Comparison of ENCODE assay signal across 27 cellular contexts in the genomic region with DNA sequence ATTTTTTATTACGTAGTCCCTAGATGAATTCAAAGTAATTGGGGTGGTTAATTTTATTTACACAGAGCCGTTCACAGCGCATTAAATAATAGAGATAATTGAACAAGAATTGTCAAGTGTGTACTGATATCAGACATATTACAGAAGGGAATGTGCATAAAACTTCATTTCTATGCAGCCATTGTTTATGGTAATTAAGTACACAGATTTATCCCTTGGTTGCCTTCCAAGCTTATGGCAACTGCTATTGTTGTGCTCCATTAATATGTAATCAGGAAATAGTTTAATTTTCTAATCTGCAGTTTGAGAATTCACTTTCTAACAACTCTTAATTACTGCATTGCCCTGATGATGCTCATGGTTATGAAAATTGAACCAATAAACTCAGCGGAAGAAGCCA. TPM values are rescaled to one million over a fixed set of nuclear protein-coding genes. Genes with fewer than 3 reads are reported as not detected.
DNase-seq lines count a peak whose midpoint lies in the region; FAIRE-seq and TF ChIP-seq lines count a peak whose summit lies in the region.
"Had no signal": no experiment of that assay in that cellular context is flagged by ENCODE, and none has a peak within 500 bp of the region (broad histone marks: within the 10 kb centered on the region; RNA-seq: fewer than 3 reads in every experiment).

No MANE protein-coding gene starts in this region.

- H3K9me3 Mint-ChIP-seq in neural crest cell = no peaks in the 10 kb centered on the region
- H3K9me3 Mint-ChIP-seq: CD14-positive monocyte; CD4-positive, alpha-beta T cell; CD8-positive, alpha-beta memory T cell had no signal

- H3K4me1 Mint-ChIP-seq in neural crest cell = peaks cover 12% of the 10 kb centered on the region
- H3K4me1 Mint-ChIP-seq: CD14-positive monocyte; CD8-positive, alpha-beta memory T cell had no signal

- H3K4me1 ChIP-seq in kidney (ENCODE audit: control insufficient read depth in 1 of 2, insufficient read depth in 1 of 2, low read depth in 1 of 2, low read length in 2 of 2) = no peaks in the 10 kb centered on the region
- H3K4me1 ChIP-seq: BE2C; BLaER1 treated with 17β-estradiol and CSF1 and Interleukin-3, amounts not matched to agents 10 nM and 100 nM had no signal

- no peak for TF ChIP-seq CTCF in neural crest cell (conservative IDR thresholded peaks at IDR 0.05)
- no peak for TF ChIP-seq CTCF in kidney (IDR thresholded peaks at IDR 0.05; ENCODE audit: borderline replicate concordance, extremely low read depth, insufficient read depth)

- H3K4me3 ChIP-seq in SK-N-MC = no peak overlapping the region
- H3K4me3 ChIP-seq in kidney (ENCODE audit: low read length in 2 of 2) = no peak overlapping the region
- H3K4me3 ChIP-seq: BLaER1 treated with 17β-estradiol and CSF1 and Interleukin-3, amounts not matched to agents 10 nM and 100 nM; GM23248 had no signal

- peak; percentile 17 for DNase-seq in NCI-H748 (lab: John Stamatoyannopoulos, UW; ENCODE audit: unreplicated experiment)
- DNase-seq in NCI-H748 treated with DMSO at 0.1 percent for 48 hours (lab: John Stamatoyannopoulos, UW) = no peak
- DNase-seq in NCI-H146 (lab: John Stamatoyannopoulos, UW) = peak; percentile 5
- DNase-seq in SK-N-MC (ENCODE audit: low read depth, low spot score) = no peak
- no peak for DNase-seq in neural crest cell (ENCODE audit: low read depth, low spot score)
- no peak for DNase-seq in hepatic stellate cell (ENCODE audit: low spot score)
- DNase-seq in kidney = no peak
- no peak for DNase-seq in HEK293T (ENCODE audit: extremely low spot score)
- DNase-seq: ACHN; AML-193; BE2C; Calu3; CD4-positive, alpha-beta T cell; CD8-positive, alpha-beta memory T cell; DMS53; DMS79 treated with DMSO at 0.1 percent for 48 hours; GF-D8; GM23248; H7; HCEC 1CT had no signal

- H3K9me3 ChIP-seq in SK-N-MC (ENCODE audit: low read depth, low read length) (no peaks in the 10 kb centered on the region), kidney (ENCODE audit: control insufficient read depth in 1 of 2, low read length in 2 of 2) (no peaks in the 10 kb centered on the region)
- H3K9me3 ChIP-seq: BE2C; BLaER1 treated with 17β-estradiol and CSF1 and Interleukin-3, amounts not matched to agents 10 nM and 100 nM had no signal

- intact Hi-C loops in kidney (cut with DNase I) = no loop called here

- CTCF ChIA-PET in HEK293T (lab: Yijun Ruan, JAX) = no interaction called here

- peaks cover 2% of the 10 kb centered on the region for H3K36me3 Mint-ChIP-seq in neural crest cell (ENCODE audit: low read depth)

- POLR2A ChIA-PET in HEK293T (lab: Yijun Ruan, JAX) = no interaction called here

- H3K27me3 Mint-ChIP-seq in neural crest cell (ENCODE audit: low read depth) = no peaks in the 10 kb centered on the region
- H3K27me3 Mint-ChIP-seq: CD4-positive, alpha-beta T cell; CD8-positive, alpha-beta memory T cell had no signal

- no peak overlapping the region for H3K9ac ChIP-seq in SK-N-MC (ENCODE audit: insufficient read length)
- H3K9ac ChIP-seq in kidney (ENCODE audit: low read length in 2 of 2) = no peak overlapping the region
- H3K9ac ChIP-seq: BLaER1 treated with 17β-estradiol and CSF1 and Interleukin-3, amounts not matched to agents 10 nM and 100 nM; GM23248 had no signal

- H3K4me3 Mint-ChIP-seq in neural crest cell = no peak overlapping the region
- H3K4me3 Mint-ChIP-seq: CD14-positive monocyte; CD4-positive, alpha-beta T cell; CD8-positive, alpha-beta memory T cell had no signal

- H3K36me3 ChIP-seq in SK-N-MC (ENCODE audit: insufficient read depth, low read length) (no peaks in the 10 kb centered on the region), kidney (ENCODE audit: control insufficient read depth in 1 of 2, insufficient read depth in 2 of 2, low read length in 2 of 2) (peaks cover 0 to 2% of the 10 kb centered on the region in 2 donors)
- H3K36me3 ChIP-seq: BE2C had no signal

- H3K27ac Mint-ChIP-seq in neural crest cell (ENCODE audit: unreplicated experiment) = peak overlapping the region; percentile 50
- H3K27ac Mint-ChIP-seq: CD14-positive monocyte; CD4-positive, alpha-beta T cell had no signal

- no peak for FAIRE-seq in kidney (lab: Jason Lieb, UNC)
- FAIRE-seq: A204.1, GM12891, GM18507, H1 had no signal

- H3K27ac ChIP-seq in SK-N-MC (peak overlapping the region; percentile 30; the same call in 1 of the 2 replicates), kidney (ENCODE audit: low read depth in 2 of 2, low read length in 2 of 2) (no peak overlapping the region)
- H3K27ac ChIP-seq: 22Rv1; BLaER1 treated with 17β-estradiol and CSF1 and Interleukin-3, amounts not matched to agents 10 nM and 100 nM; GM23248 had no signal

TF ChIP-seq in HEK293T, 16 proteins besides CTCF, POLR2A, EP300 and RAD21:
- TF ChIP-seq FOXM1 (IDR thresholded peaks at IDR 0.05; ENCODE audit: borderline replicate concordance) = no peak
- TF ChIP-seq ARNT (IDR thresholded peaks at IDR 0.05) = no peak
- no peak for TF ChIP-seq L3MBTL2 (conservative IDR thresholded peaks at IDR 0.05)
- no peak for TF ChIP-seq PKNOX1 (IDR thresholded peaks at IDR 0.05)
- no peak for TF ChIP-seq BHLHE40 (IDR thresholded peaks at IDR 0.05; ENCODE audit: borderline replicate concordance)
- TF ChIP-seq TARDBP (IDR thresholded peaks at IDR 0.05) = no peak
- TF ChIP-seq CTBP1 (IDR thresholded peaks at IDR 0.05; ENCODE audit: borderline replicate concordance) = no peak
- no peak for TF ChIP-seq NFRKB (IDR thresholded peaks at IDR 0.05)
- no peak for TF ChIP-seq SP1 (IDR thresholded peaks at IDR 0.05)
- no peak for TF ChIP-seq FOXK2 (IDR thresholded peaks at IDR 0.05)
- TF ChIP-seq LEF1 (IDR thresholded peaks at IDR 0.05; ENCODE audit: borderline replicate concordance) = no peak
- no peak for TF ChIP-seq SUZ12 (IDR thresholded peaks at IDR 0.05)
- no peak for TF ChIP-seq ELF4 (IDR thresholded peaks at IDR 0.05)
- no peak for TF ChIP-seq ZNF384 (IDR thresholded peaks at IDR 0.05)
- TF ChIP-seq HDGF (IDR thresholded peaks at IDR 0.05; ENCODE audit: borderline replicate concordance) = no peak
- no peak for TF ChIP-seq FOXA1 (IDR thresholded peaks at IDR 0.05)

RNA-seq across cellular contexts. Expression of gene OTX1, which starts 47.3 kb away (rescaled TPM):
- total RNA-seq in neural crest cell (12.4 and 15.1 TPM in 2 replicates), kidney (not detected)
- polyA plus RNA-seq in kidney (ENCODE audit: insufficient read depth, low read depth, low replicate concordance) = not detected
- total RNA-seq: CD4-positive, alpha-beta T cell; CD8-positive, alpha-beta memory T cell; GM23248 had no signal
- polyA plus RNA-seq: CD14-positive monocyte; CD8-positive, alpha-beta memory T cell; GM23248 had no signal

Comparison
In these comparisons a context has a peak if more than half of its experiments do, and no peak if none do; other contexts are left out.
1. DNase-seq: peak in NCI-H748 (single experiment) and NCI-H146 (single experiment); none in NCI-H748 treated with DMSO at 0.1 percent for 48 hours (single experiment), SK-N-MC (single experiment), neural crest cell (single experiment), hepatic stellate cell (single experiment), kidney (single experiment) and HEK293T (single experiment).
2. RNA of gene OTX1, which starts 47.3 kb away (total RNA-seq): 12.4 to 15.1 TPM in neural crest cell; not detected in kidney (single experiment); every median in the first group is over 10 times any median in the second.